8 cellular contexts compared by ENCODE assay signal in genomic region chr11:66480116-66480938, GRCh38. TPM values are rescaled to one million over a fixed set of nuclear protein-coding genes. Genes with fewer than 3 reads are reported as not detected.
DNase-seq lines count a peak whose midpoint lies in the region; ATAC-seq and TF ChIP-seq lines count a peak whose summit lies in the region.

TSS of gene DPP3 (plus strand) at chr11:66480434. CDS start at chr11:66482201, 1,767 bp downstream.

- no peaks in the 10 kb centered on the region for H3K36me3 Mint-ChIP-seq in IgD-negative memory B cell

- peaks cover 10% of the 10 kb centered on the region in 2 donors for H3K36me3 ChIP-seq in mucosa of rectum (ENCODE audit: control insufficient read depth in 2 of 2, insufficient read depth in 2 of 2, low read length in 2 of 2)

- peaks cover 11% of the 10 kb centered on the region in 2 donors for H3K4me1 ChIP-seq in mucosa of rectum (ENCODE audit: control insufficient read depth in 2 of 2, insufficient read depth in 2 of 2, low read length in 2 of 2)

- peak within 1 kb of the TSS; percentile 94 to 96 for H3K27ac ChIP-seq in mucosa of rectum (ENCODE audit: low read depth in 2 of 2, low read length in 2 of 2)

- no peaks in the 10 kb centered on the region for H3K9me3 ChIP-seq in mucosa of rectum (ENCODE audit: control insufficient read depth in 2 of 2, low read length in 2 of 2)

- peak within 1 kb of the TSS; percentile 93 to 94 for H3K9ac ChIP-seq in mucosa of rectum (ENCODE audit: low read depth in 1 of 2, low read length in 2 of 2)

- no peak for TF ChIP-seq CTCF in epithelial cell of proximal tubule (conservative IDR thresholded peaks at IDR 0.05; ENCODE audit: low read depth, low read length)

- no peaks in the 10 kb centered on the region for H3K27me3 ChIP-seq in mucosa of rectum (ENCODE audit: control insufficient read depth in 2 of 2, insufficient read depth in 2 of 2, low read length in 2 of 2)

- DNase-seq in DMS 273 treated with DMSO at 0.1 percent for 48 hours (lab: John Stamatoyannopoulos, UW) (peak; percentile 82), OCI-M2 (lab: John Stamatoyannopoulos, UW; ENCODE audit: unreplicated experiment) (peak; percentile 42), activated T-cell treated with anti-CD3 and anti-CD28 coated beads for 48 hours (ENCODE audit: low read depth) (peak; percentile 97), epithelial cell of proximal tubule (ENCODE audit: low read depth) (peak; percentile 53)
- DNase-seq in stimulated activated CD8-positive, alpha-beta memory T cell treated with anti-CD3 and anti-CD28 coated beads, Interleukin-4, amount 100 ng/mL, for 48 hours, result peak; percentile 97

- H3K4me1 Mint-ChIP-seq in IgD-negative memory B cell, result peaks cover 4 to 16% (median 15%) of the 10 kb centered on the region in 3 donors

- ATAC-seq in GM21529 (IDR thresholded peaks at IDR 0.05; ENCODE audit: unreplicated experiment), result peak; percentile 85

- H3K9me3 Mint-ChIP-seq in IgD-negative memory B cell, result no peaks in the 10 kb centered on the region

- H3K27me3 Mint-ChIP-seq in IgD-negative memory B cell, result no peaks in the 10 kb centered on the region

- peak within 1 kb of the TSS; percentile 92 to 95 (median 93) for H3K4me3 Mint-ChIP-seq in IgD-negative memory B cell

- H3K27ac Mint-ChIP-seq in IgD-negative memory B cell, result peak within 1 kb of the TSS; percentile 76 to 96 (median 94)

- peak within 1 kb of the TSS; percentile 95 for H3K4me3 ChIP-seq in epithelial cell of proximal tubule (ENCODE audit: low read depth, low read length)
- peak within 1 kb of the TSS; percentile 75 to 88 for H3K4me3 ChIP-seq in mucosa of rectum (ENCODE audit: low read length in 2 of 2)

RNA-seq across cellular contexts. Expression of gene DPP3, which starts in this region (rescaled TPM):
- 24.5 TPM for polyA plus RNA-seq in IgD-negative memory B cell
- 88.8 and 106 TPM in 2 replicates for total RNA-seq in epithelial cell of proximal tubule

Comparison
In these comparisons a context has a peak if more than half of its experiments do, and no peak if none do; other contexts are left out.
1. Peak in every context shown above with its lines: DNase-seq, ATAC-seq, H3K4me3 ChIP-seq and H3K27ac ChIP-seq.
2. DNase-seq: peak in every context shown above with its lines; median percentile 97 in activated T-cell treated with anti-CD3 and anti-CD28 coated beads for 48 hours; 97 in stimulated activated CD8-positive, alpha-beta memory T cell treated with anti-CD3 and anti-CD28 coated beads, Interleukin-4, amount 100 ng/mL, for 48 hours; 82 in DMS 273 treated with DMSO at 0.1 percent for 48 hours; 53 in epithelial cell of proximal tubule; 42 in OCI-M2.